Comparison of ENCODE assay signal across 9 cellular contexts in the genomic region with DNA sequence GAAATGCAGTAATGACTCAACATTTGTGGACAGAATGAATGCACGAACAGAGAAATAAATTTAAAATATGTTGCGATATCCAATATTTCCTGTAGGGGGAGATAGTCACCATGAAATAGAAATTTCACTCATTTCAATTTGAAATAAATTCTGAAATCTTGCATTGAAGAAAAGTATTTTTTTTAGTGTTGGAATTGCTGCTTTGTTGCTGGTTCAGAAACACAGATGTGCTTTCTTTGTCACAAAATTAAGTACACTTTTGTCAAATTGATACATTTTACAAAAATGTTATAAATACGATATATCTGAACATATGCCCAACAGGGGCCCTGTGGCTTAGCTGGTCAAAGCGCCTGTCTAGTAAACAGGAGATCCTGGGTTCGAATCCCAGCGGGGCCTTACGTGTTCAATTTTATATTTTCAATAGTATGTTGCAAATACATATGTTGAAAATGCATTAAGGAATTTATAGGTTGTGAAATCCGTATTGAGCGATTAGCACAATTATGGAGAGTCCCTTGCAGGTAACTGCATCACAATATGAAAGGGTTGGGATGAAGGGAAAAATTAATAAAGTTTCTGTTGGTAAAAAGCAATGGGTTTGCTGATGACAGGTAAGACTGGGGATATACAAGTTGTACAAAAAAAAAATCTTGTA.
A peak's percentile ranks its signal among the peaks of the same experiment; 100 is the strongest.
DNase-seq lines count a peak whose midpoint lies in the region; TF ChIP-seq lines count a peak whose summit lies in the region.
"Had no signal": no experiment of that assay in that cellular context is flagged by ENCODE, and none has a peak within 500 bp of the region (broad histone marks: within the 10 kb centered on the region; RNA-seq: fewer than 3 reads in every experiment).

No MANE protein-coding gene starts in this region.

- no peaks in the 10 kb centered on the region for H3K27me3 ChIP-seq in adipocyte (replicated peaks; ENCODE audit: control insufficient read depth, insufficient read depth, low read length)
- no peaks in the 10 kb centered on the region for H3K27me3 ChIP-seq in testis

- TF ChIP-seq CTCF in CD14-positive monocyte (IDR thresholded peaks at IDR 0.05): peak; percentile 85
- TF ChIP-seq CTCF in GM13977 (IDR thresholded peaks at IDR 0.05; ENCODE audit: extremely low read depth, insufficient read depth, missing control alignments): peak; percentile 42
- TF ChIP-seq CTCF in testis (IDR thresholded peaks at IDR 0.05): peak; percentile 70 to 92 (median 73)

- no peak overlapping the region for H3K9ac ChIP-seq in adipocyte (ENCODE audit: low read length)

- 17% methylated on average over 9 of the region's 9 CpGs for WGBS in testis, 2 donors

- H3K27ac Mint-ChIP-seq in CD14-positive monocyte (no peak overlapping the region), immature natural killer cell (peak overlapping the region in 1 of 6 donors; percentile 38)

- no peak overlapping the region for H3K4me3 ChIP-seq in adipocyte (ENCODE audit: low read length)
- H3K4me3 ChIP-seq in testis: no peak overlapping the region
- H3K4me3 ChIP-seq: skin epidermis had no signal

- H3K4me1 Mint-ChIP-seq in CD14-positive monocyte: peaks cover 26% of the 10 kb centered on the region
- H3K4me1 Mint-ChIP-seq in immature natural killer cell: peaks cover 12 to 22% of the 10 kb centered on the region in 2 donors

- no peaks in the 10 kb centered on the region for H3K9me3 ChIP-seq in adipocyte (ENCODE audit: control insufficient read depth, low read length)
- no peaks in the 10 kb centered on the region for H3K9me3 ChIP-seq in testis

- no peak for DNase-seq in CD14-positive monocyte (ENCODE audit: low spot score)
- DNase-seq in GM13977 (ENCODE audit: low spot score): no peak
- peak; percentile 59 for DNase-seq in NCI-H460 (ENCODE audit: extremely low read depth, low read depth)
- peak; percentile 82 for DNase-seq in adipocyte (ENCODE audit: low read depth)
- peak; percentile 42 to 56 (median 48) for DNase-seq in immature natural killer cell
- peak; percentile 56 for DNase-seq in testis
- no peak for DNase-seq in NCI-H2029 (lab: John Stamatoyannopoulos, UW)
- no peak for DNase-seq in epidermal melanocyte (ENCODE audit: insufficient read length, low spot score)

- no peaks in the 10 kb centered on the region for H3K36me3 ChIP-seq in adipocyte (ENCODE audit: control insufficient read depth, insufficient read depth, low read length, severe bottlenecking)
- no peaks in the 10 kb centered on the region for H3K36me3 ChIP-seq in testis (ENCODE audit: low read depth, missing control alignments)

- peaks cover 3% of the 10 kb centered on the region for H3K4me1 ChIP-seq in adipocyte (ENCODE audit: control insufficient read depth, insufficient read depth, low read length)
- no peaks in the 10 kb centered on the region for H3K4me1 ChIP-seq in testis

- H3K27ac ChIP-seq in testis: no peak overlapping the region
- H3K27ac ChIP-seq: skin epidermis had no signal

- peaks cover 0 to 7% (median 4%) of the 10 kb centered on the region in 3 donors for H3K27me3 Mint-ChIP-seq in CD14-positive monocyte (ENCODE audit: low read depth in 3 of 3)
- H3K27me3 Mint-ChIP-seq in immature natural killer cell (ENCODE audit: low read depth in 3 of 3): peaks cover 5 to 19% (median 18%) of the 10 kb centered on the region in 3 donors

- intact Hi-C loops in CD14-positive monocyte (cut with micrococcal nuclease) (loop anchor here in 1 of 2 donors (10.0 kb wide), 1 partner anchor 523 kb away; no protein-coding TSS in a partner anchor), testis (cut with DNase I; ENCODE audit: low total_unique reads) (no loop called here)

- in situ Hi-C loops in GM13977 (cut with MboI; ENCODE audit: low pct_unique_long_range_greater_than_20kb, low sequenced_read_pairs, unreplicated experiment): loop anchor here (25.0 kb wide), 1 partner anchor 1200 kb away; no protein-coding TSS in a partner anchor

- TF ChIP-seq POLR2A in testis (IDR thresholded peaks at IDR 0.05): no peak

- H3K36me3 Mint-ChIP-seq in CD14-positive monocyte (no peaks in the 10 kb centered on the region), immature natural killer cell (no peaks in the 10 kb centered on the region)

- H3K9me3 Mint-ChIP-seq in CD14-positive monocyte (no peaks in the 10 kb centered on the region), immature natural killer cell (no peaks in the 10 kb centered on the region)

- H3K4me3 Mint-ChIP-seq in CD14-positive monocyte (peak overlapping the region in 1 of 2 donors; percentile 39), immature natural killer cell (peak overlapping the region in 1 of 5 donors; percentile 15)

Comparison
In these comparisons a context has a peak if more than half of its experiments do, and no peak if none do; other contexts are left out.
1. DNase-seq: peak in NCI-H460 (single experiment), adipocyte (single experiment), immature natural killer cell (3 of 3) and testis (single experiment); none in CD14-positive monocyte (single experiment), GM13977 (single experiment), NCI-H2029 (single experiment) and epidermal melanocyte (single experiment).
2. Peak in every context shown above with its lines, with median percentiles within 50 percentile points of each other: CTCF ChIP-seq.